8 cellular contexts compared by ENCODE assay signal in genomic region chr3:12841085-12841969, GRCh38. TPM values are rescaled to one million over a fixed set of nuclear protein-coding genes. Genes with fewer than 3 reads are reported as not detected.
DNase-seq lines count a peak whose midpoint lies in the region; ATAC-seq lines count a peak whose summit lies in the region.

RPL32 (minus strand) TSS chr3:12841565; CDS start chr3:12840237, 1,328 bp downstream.

- H3K4me1 ChIP-seq in effector memory CD4-positive, alpha-beta T cell (ENCODE audit: control insufficient read depth, insufficient read depth, low read length, poor library complexity, severe bottlenecking) = peaks cover 12% of the 10 kb centered on the region

- H3K4me3 ChIP-seq in effector memory CD4-positive, alpha-beta T cell (ENCODE audit: insufficient read depth, low read depth, low read length, poor library complexity, severe bottlenecking) = peak within 1 kb of the TSS; percentile 87

- H3K36me3 ChIP-seq in effector memory CD4-positive, alpha-beta T cell (ENCODE audit: control insufficient read depth, insufficient read depth, low read length) = peaks cover 37% of the 10 kb centered on the region

- DNase-seq in COLO668 (lab: John Stamatoyannopoulos, UW; ENCODE audit: unreplicated experiment) (peak; percentile 80), HS-5 (ENCODE audit: low read depth) (peak; percentile 95), NK-92 (lab: John Stamatoyannopoulos, UW; ENCODE audit: unreplicated experiment) (peak; percentile 23), lung microvascular endothelial cell (ENCODE audit: low read depth in 2 of 2) (peak; percentile 97 to 98)
- peak; percentile 58 to 68 for DNase-seq in activated CD8-positive, alpha-beta memory T cell treated with anti-CD3 and anti-CD28 coated beads for 1 hour (ENCODE audit: extremely low read depth in 1 of 2, low read depth in 1 of 2)
- peak; percentile 67 to 80 (median 75) for DNase-seq in effector memory CD4-positive, alpha-beta T cell
- DNase-seq in stimulated activated CD4-positive, alpha-beta T cell treated with anti-CD3 and anti-CD28 coated beads, TNF-alpha, amount 100 ng/mL, for 48 hours (ENCODE audit: low read depth in 3 of 3) = peak; percentile 69 to 76 (median 73)

- peak within 1 kb of the TSS; percentile 92 for H3K27ac ChIP-seq in effector memory CD4-positive, alpha-beta T cell (ENCODE audit: insufficient read depth, low read length, poor library complexity, severe bottlenecking)

- H3K27me3 ChIP-seq in effector memory CD4-positive, alpha-beta T cell (replicated peaks; ENCODE audit: control insufficient read depth, insufficient read depth, low read length, poor library complexity, severe bottlenecking) = no peaks in the 10 kb centered on the region

- peak; percentile 76 for ATAC-seq in GM19468 (IDR thresholded peaks at IDR 0.05; ENCODE audit: extremely low read depth, unreplicated experiment)

- H3K9me3 ChIP-seq in effector memory CD4-positive, alpha-beta T cell (ENCODE audit: control insufficient read depth, low read length) = no peaks in the 10 kb centered on the region

RNA-seq across cellular contexts. Expression of gene RPL32, which starts in this region (rescaled TPM):
- 857 and 1,065 TPM in 2 replicates for total RNA-seq in lung microvascular endothelial cell

Comparison
In these comparisons a context has a peak if more than half of its experiments do, and no peak if none do; other contexts are left out.
1. Peak in every context shown above with its lines: DNase-seq, ATAC-seq, H3K4me3 ChIP-seq and H3K27ac ChIP-seq.
2. DNase-seq: peak in every context shown above with its lines; median percentile 98 in lung microvascular endothelial cell; 95 in HS-5; 80 in COLO668; 75 in effector memory CD4-positive, alpha-beta T cell; 73 in stimulated activated CD4-positive, alpha-beta T cell treated with anti-CD3 and anti-CD28 coated beads, TNF-alpha, amount 100 ng/mL, for 48 hours; 63 in activated CD8-positive, alpha-beta memory T cell treated with anti-CD3 and anti-CD28 coated beads for 1 hour; 23 in NK-92.